In the genomic region with DNA sequence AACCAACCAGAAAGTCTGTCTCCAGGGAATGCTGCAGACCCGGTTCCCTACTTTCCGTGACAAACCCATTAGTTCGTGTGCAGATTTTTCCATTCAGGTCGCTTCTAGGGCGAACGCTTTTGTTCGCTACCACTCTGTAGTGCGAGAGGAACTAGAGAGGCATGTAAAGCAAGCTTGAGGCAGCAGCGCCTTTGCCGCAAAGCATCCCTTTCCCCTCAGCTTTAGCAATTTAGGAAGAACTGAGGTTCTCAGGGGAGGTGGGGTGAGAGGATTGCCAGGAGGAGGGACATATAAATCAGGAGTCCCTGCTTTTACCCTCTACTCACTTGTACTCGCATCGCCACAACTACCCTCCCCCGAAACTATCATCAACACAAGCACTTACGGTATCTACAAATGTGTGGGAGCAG, we compare ENCODE assay signal across 8 cellular contexts. TPM values are rescaled to one million over a fixed set of nuclear protein-coding genes. Genes with fewer than 3 reads are reported as not detected.
DNase-seq lines count a peak whose midpoint lies in the region; ATAC-seq and TF ChIP-seq lines count a peak whose summit lies in the region.

No MANE protein-coding gene starts in this region.

- DNase-seq in CD4-positive, CD25-positive, alpha-beta regulatory T cell: no peak
- peak; percentile 50 for DNase-seq in NCI-H69 (lab: John Stamatoyannopoulos, UW)
- DNase-seq in astrocyte of the spinal cord (ENCODE audit: low read depth, low spot score): peak; percentile 69
- DNase-seq in hypothalamus (lab: John Stamatoyannopoulos, UW): peak in 26 of 51 donors; percentile 2 to 78 (median 16)
- DNase-seq in putamen (ENCODE audit: low spot score): peak; percentile 62
- DNase-seq in effector memory CD8-positive, alpha-beta T cell: no peak

- no peaks in the 10 kb centered on the region for H3K9me3 ChIP-seq in CD4-positive, CD25-positive, alpha-beta regulatory T cell (ENCODE audit: control insufficient read depth in 2 of 2, low read length in 2 of 2)

- H3K9me3 Mint-ChIP-seq in CD4-positive, CD25-positive, alpha-beta regulatory T cell: peaks cover 0 to 8% (median 1%) of the 10 kb centered on the region in 7 donors
- peaks cover 4 to 7% of the 10 kb centered on the region in 2 donors for H3K9me3 Mint-ChIP-seq in effector memory CD8-positive, alpha-beta T cell

- H3K27ac ChIP-seq in CD4-positive, CD25-positive, alpha-beta regulatory T cell (ENCODE audit: insufficient read depth, low read length, poor library complexity, severe bottlenecking): no peak overlapping the region

- no peak overlapping the region for H3K4me3 ChIP-seq in CD4-positive, CD25-positive, alpha-beta regulatory T cell (ENCODE audit: low read depth, low read length)
- peak overlapping the region; percentile 61 for H3K4me3 ChIP-seq in astrocyte of the spinal cord (ENCODE audit: low read depth, low read length)

- H3K27me3 Mint-ChIP-seq in CD4-positive, CD25-positive, alpha-beta regulatory T cell: peaks cover 31% of the 10 kb centered on the region
- peaks cover 7 to 30% of the 10 kb centered on the region in 2 donors for H3K27me3 Mint-ChIP-seq in effector memory CD8-positive, alpha-beta T cell

- no peak for TF ChIP-seq CTCF in astrocyte of the spinal cord (IDR thresholded peaks at IDR 0.05; ENCODE audit: low read depth, low read length)

- H3K4me1 ChIP-seq in CD4-positive, CD25-positive, alpha-beta regulatory T cell (ENCODE audit: control insufficient read depth, insufficient read depth, low read length, poor library complexity, severe bottlenecking): no peaks in the 10 kb centered on the region

- H3K4me1 Mint-ChIP-seq in CD4-positive, CD25-positive, alpha-beta regulatory T cell: peaks cover 0 to 16% (median 2%) of the 10 kb centered on the region in 4 donors
- H3K4me1 Mint-ChIP-seq in effector memory CD8-positive, alpha-beta T cell (ENCODE audit: low read depth in 2 of 2): peaks cover 0 to 2% of the 10 kb centered on the region in 2 donors

- peaks cover 21% of the 10 kb centered on the region for H3K27me3 ChIP-seq in CD4-positive, CD25-positive, alpha-beta regulatory T cell (ENCODE audit: control insufficient read depth, insufficient read depth, low read length)

- H3K36me3 ChIP-seq in CD4-positive, CD25-positive, alpha-beta regulatory T cell (ENCODE audit: control insufficient read depth, insufficient read depth, low read length): no peaks in the 10 kb centered on the region

- in situ Hi-C loops in astrocyte of the spinal cord (cut with HindIII; ENCODE audit: low sequenced_read_pairs): no loop called here

- no peaks in the 10 kb centered on the region for H3K36me3 Mint-ChIP-seq in CD4-positive, CD25-positive, alpha-beta regulatory T cell
- no peaks in the 10 kb centered on the region for H3K36me3 Mint-ChIP-seq in effector memory CD8-positive, alpha-beta T cell (ENCODE audit: insufficient read depth)

- H3K27ac Mint-ChIP-seq in CD4-positive, CD25-positive, alpha-beta regulatory T cell: no peak overlapping the region
- H3K27ac Mint-ChIP-seq in effector memory CD8-positive, alpha-beta T cell: no peak overlapping the region

- H3K4me3 Mint-ChIP-seq in CD4-positive, CD25-positive, alpha-beta regulatory T cell: peak overlapping the region in 1 of 4 donors; percentile 48
- no peak overlapping the region for H3K4me3 Mint-ChIP-seq in effector memory CD8-positive, alpha-beta T cell

- peak; percentile 24 to 25 for ATAC-seq in CD4-positive, CD25-positive, alpha-beta regulatory T cell (ENCODE audit: low read depth in 2 of 2)
- ATAC-seq in GM21526 (IDR thresholded peaks at IDR 0.05; ENCODE audit: low FRiP score, unreplicated experiment) (peak; percentile 26), HG02623 (IDR thresholded peaks at IDR 0.05; ENCODE audit: unreplicated experiment) (no peak)
- ATAC-seq in effector memory CD8-positive, alpha-beta T cell (replicated peaks): no peak

RNA-seq across cellular contexts. Expression of gene ZNF804A, which starts 0.8 kb away (rescaled TPM):
- not detected for total RNA-seq in CD4-positive, CD25-positive, alpha-beta regulatory T cell
- polyA plus RNA-seq in CD4-positive, CD25-positive, alpha-beta regulatory T cell: not detected

Comparison
In these comparisons a context has a peak if more than half of its experiments do, and no peak if none do; other contexts are left out.
1. ATAC-seq: peak in CD4-positive, CD25-positive, alpha-beta regulatory T cell (2 of 2) and GM21526 (single experiment); none in HG02623 (single experiment) and effector memory CD8-positive, alpha-beta T cell (single experiment).
2. DNase-seq: peak in NCI-H69 (single experiment), astrocyte of the spinal cord (single experiment), hypothalamus (26 of 51) and putamen (single experiment); none in CD4-positive, CD25-positive, alpha-beta regulatory T cell (0 of 3) and effector memory CD8-positive, alpha-beta T cell (0 of 3).